In genomic region chr12:58087428-58088117, GRCh38 we compare ENCODE assay signal across 2 cellular contexts.
TF ChIP-seq lines count a peak whose summit lies in the region.

No MANE protein-coding gene starts in this region.

TF ChIP-seq in SK-N-SH, 30 proteins besides CTCF, POLR2A, EP300 and RAD21 (continued from another document):
- TF ChIP-seq USF1 (IDR thresholded peaks at IDR 0.05; ENCODE audit: borderline replicate concordance, low read depth) (no peak), SMC3 (IDR thresholded peaks at IDR 0.05; ENCODE audit: low read depth, low read length) (no peak), EZH2phosphoT487 (IDR thresholded peaks at IDR 0.05; ENCODE audit: borderline replicate concordance, low read depth) (no peak), SIN3A (IDR thresholded peaks at IDR 0.05; ENCODE audit: borderline replicate concordance, low read depth, low read length) (no peak), MEF2A (IDR thresholded peaks at IDR 0.05; ENCODE audit: borderline replicate concordance, low read depth) (no peak)
- TF ChIP-seq, protein P1, sequence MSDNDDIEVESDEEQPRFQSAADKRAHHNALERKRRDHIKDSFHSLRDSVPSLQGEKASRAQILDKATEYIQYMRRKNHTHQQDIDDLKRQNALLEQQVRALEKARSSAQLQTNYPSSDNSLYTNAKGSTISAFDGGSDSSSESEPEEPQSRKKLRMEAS (IDR thresholded peaks at IDR 0.05; ENCODE audit: low read depth): no peak
TF ChIP-seq in SK-N-SH: peak in this region for 0.

TF ChIP-seq in SK-N-SH treated with all-trans-retinoic acid at 6 μM for 48 hours, 23 proteins besides CTCF, POLR2A, EP300 and RAD21 (continued from another document):
- TF ChIP-seq CSRNP3 (CRISPR knock-in tag; IDR thresholded peaks at IDR 0.05) (no peak), ZNF8 (CRISPR knock-in tag; IDR thresholded peaks at IDR 0.05) (no peak), ZNF70 (CRISPR knock-in tag; IDR thresholded peaks at IDR 0.05) (no peak), ZFP3 (CRISPR knock-in tag; IDR thresholded peaks at IDR 0.05) (no peak)
